In genomic region chr5:172274951-172275753, GRCh38 we compare ENCODE assay signal across 9 cellular contexts. TPM values are rescaled to one million over a fixed set of nuclear protein-coding genes. Genes with fewer than 3 reads are reported as not detected.
A peak's percentile ranks its signal among the peaks of the same experiment; 100 is the strongest.
DNase-seq lines count a peak whose midpoint lies in the region; ATAC-seq, FAIRE-seq and TF ChIP-seq lines count a peak whose summit lies in the region.
"Had no signal": no experiment of that assay in that cellular context is flagged by ENCODE, and none has a peak within 500 bp of the region (broad histone marks: within the 10 kb centered on the region; RNA-seq: fewer than 3 reads in every experiment).

No MANE protein-coding gene starts in this region.

- TF ChIP-seq RAD21 in K562 (CRISPR knock-in tag; conservative IDR thresholded peaks at IDR 0.05 in 1 of 2, IDR thresholded peaks at IDR 0.05 in 1 of 2): no peak

- no peak overlapping the region for H3K4me3 ChIP-seq in K562
- no peak overlapping the region for H3K4me3 ChIP-seq in spleen

- H3K9me1 ChIP-seq in K562 (ENCODE audit: control insufficient read depth, insufficient read depth, low read length): no peaks in the 10 kb centered on the region

- POLR2A ChIA-PET in K562 (lab: Yijun Ruan, JAX): interaction anchor here (1.7 kb wide), 1 partner anchor 9 kb away, joined by 6 read pairs; no protein-coding TSS in a partner anchor

- H3K27ac Mint-ChIP-seq in T-helper 2 cell treated with Interferon-gamma antibody and Interleukin-4, amounts not matched to agents 5 μg/mL and 100 μg/mL, for 36 hours: no peak overlapping the region
- H3K27ac Mint-ChIP-seq: T-helper 1 cell treated with Interleukin-12 subunit alpha and Interleukin-12 subunit beta and Interleukin-4 antibody, amounts not matched to agents 30 μg/mL and 1 μg/mL, for 36 hours had no signal

- H2AFZ ChIP-seq in K562 (ENCODE audit: low read depth, low read length): no peak overlapping the region

- no peak for TF ChIP-seq EP300 in K562 (IDR thresholded peaks at IDR 0.05; ENCODE audit: low read length)

- H3K27me3 Mint-ChIP-seq in T-helper 2 cell treated with Interferon-gamma antibody and Interleukin-4, amounts not matched to agents 5 μg/mL and 100 μg/mL, for 36 hours (ENCODE audit: low read depth): no peaks in the 10 kb centered on the region

- no peaks in the 10 kb centered on the region for H4K20me1 ChIP-seq in K562 (replicated peaks; ENCODE audit: control insufficient read depth, insufficient read depth, low read length)

- no peaks in the 10 kb centered on the region for H3K9me3 Mint-ChIP-seq in T-helper 2 cell treated with Interferon-gamma antibody and Interleukin-4, amounts not matched to agents 5 μg/mL and 100 μg/mL, for 36 hours
- H3K9me3 Mint-ChIP-seq: T-helper 1 cell treated with Interleukin-12 subunit alpha and Interleukin-12 subunit beta and Interleukin-4 antibody, amounts not matched to agents 30 μg/mL and 1 μg/mL, for 36 hours had no signal

- no peak overlapping the region for H3K27ac ChIP-seq in K562 (ENCODE audit: extremely low read depth, low read depth, low read length)
- no peak overlapping the region for H3K27ac ChIP-seq in spleen

- H3K79me2 ChIP-seq in K562 (ENCODE audit: control insufficient read depth, insufficient read depth, low read length): no peaks in the 10 kb centered on the region

- H3K36me3 ChIP-seq in K562 (ENCODE audit: control insufficient read depth, insufficient read depth, low read length) (no peaks in the 10 kb centered on the region), spleen (no peaks in the 10 kb centered on the region)

- no peak for TF ChIP-seq POLR2A in K562 (conservative IDR thresholded peaks at IDR 0.05)
- TF ChIP-seq POLR2A in spleen (IDR thresholded peaks at IDR 0.05): no peak

- FAIRE-seq in K562 (lab: Jason Lieb, UNC): no peak

- WGBS in K562 (ENCODE audit: insufficient coverage, low coverage, missing lambda C conversion rate): 1% methylated on average over 14 of the region's 14 CpGs
- 40 to 65% (median 52%) methylated on average over 14 of the region's 14 CpGs for WGBS in spleen, 5 donors

- ATAC-seq in GM18858 (IDR thresholded peaks at IDR 0.05; ENCODE audit: unreplicated experiment): peak; percentile 53
- no peak for ATAC-seq in K562
- no peak for ATAC-seq in HG03039 (IDR thresholded peaks at IDR 0.05; ENCODE audit: unreplicated experiment)

- H3K9ac ChIP-seq in K562 (ENCODE audit: insufficient read depth in 1 of 2, low read depth in 2 of 2, low read length in 2 of 2): no peak overlapping the region

- peaks cover 12% of the 10 kb centered on the region for H3K4me1 Mint-ChIP-seq in T-helper 2 cell treated with Interferon-gamma antibody and Interleukin-4, amounts not matched to agents 5 μg/mL and 100 μg/mL, for 36 hours (ENCODE audit: low read depth)

- DNase-seq in T-helper 2 cell treated with Interferon-gamma antibody and Interleukin-4, amounts not matched to agents 5 μg/mL and 100 μg/mL, for 36 hours (ENCODE audit: low spot score): peak; percentile 64
- DNase-seq in K562 (ENCODE audit: extremely low read depth in 1 of 4, low spot score in 3 of 4) (no peak), mucosa of gallbladder (ENCODE audit: low spot score) (no peak), NCI-H446 (lab: John Stamatoyannopoulos, UW) (no peak), spleen (no peak)
- peak; percentile 41 to 49 for DNase-seq in stimulated activated CD4-positive, alpha-beta T cell treated with anti-CD3 and anti-CD28 coated beads, Interleukin-1b, Interleukin-23, amount 100 ng/mL, for 4 hours (ENCODE audit: low read depth in 2 of 2)

- H3K4me2 ChIP-seq in K562 (ENCODE audit: insufficient read depth, low read length): no peak overlapping the region

- TF ChIP-seq CTCF in K562 (IDR thresholded peaks at IDR 0.05 in 2 of 3, conservative IDR thresholded peaks at IDR 0.05 in 1 of 3; ENCODE audit: insufficient read depth in 2 of 3, low read depth in 1 of 3, low read length in 3 of 3): no peak
- TF ChIP-seq CTCF in spleen (IDR thresholded peaks at IDR 0.05 in 8 of 11, conservative IDR thresholded peaks at IDR 0.05 in 3 of 11): no peak

- intact Hi-C loops in K562 (cut with micrococcal nuclease) (no loop called here), spleen (cut with DNase I; ENCODE audit: low total_unique reads) (no loop called here)

- CTCF ChIA-PET in K562 (lab: Yijun Ruan, JAX; ENCODE audit: low intra/inter-chr PET ratio): interaction anchor here (0.6 kb wide), 1 partner anchor 633 kb away, joined by 3 read pairs; no protein-coding TSS in a partner anchor

- no peaks in the 10 kb centered on the region for H3K9me3 ChIP-seq in K562 (replicated peaks; ENCODE audit: control insufficient read depth, insufficient read depth, low read depth, low read length)
- H3K9me3 ChIP-seq in spleen: no peaks in the 10 kb centered on the region

- peaks cover 18 to 38% of the 10 kb centered on the region in 2 experiments for H3K27me3 ChIP-seq in K562 (ENCODE audit: control insufficient read depth in 2 of 2, insufficient read depth in 2 of 2, low read length in 2 of 2)
- no peaks in the 10 kb centered on the region for H3K27me3 ChIP-seq in spleen (replicated peaks in 1 of 7)

- peaks cover 10% of the 10 kb centered on the region for H3K36me3 Mint-ChIP-seq in T-helper 2 cell treated with Interferon-gamma antibody and Interleukin-4, amounts not matched to agents 5 μg/mL and 100 μg/mL, for 36 hours (ENCODE audit: low read depth)

- in situ Hi-C loops in K562 (cut with MboI): no loop called here

- no peaks in the 10 kb centered on the region for H3K4me1 ChIP-seq in K562 (replicated peaks in 1 of 2; ENCODE audit: control insufficient read depth in 2 of 2, insufficient read depth in 2 of 2, low read length in 2 of 2)
- H3K4me1 ChIP-seq in spleen: peaks cover 0 to 33% (median 15%) of the 10 kb centered on the region in 6 donors

- H3K4me3 Mint-ChIP-seq in T-helper 2 cell treated with Interferon-gamma antibody and Interleukin-4, amounts not matched to agents 5 μg/mL and 100 μg/mL, for 36 hours: no peak overlapping the region
- H3K4me3 Mint-ChIP-seq: T-helper 1 cell treated with Interleukin-12 subunit alpha and Interleukin-12 subunit beta and Interleukin-4 antibody, amounts not matched to agents 30 μg/mL and 1 μg/mL, for 36 hours had no signal

- BruUV-seq in K562 (replicated peaks; lab: Mats Ljungman, UMichigan): no TSS peak

TF ChIP-seq in K562, 482 proteins besides CTCF, POLR2A, EP300 and RAD21:
- TF ChIP-seq NKRF (IDR thresholded peaks at IDR 0.05; ENCODE audit: borderline replicate concordance) (no peak), NFIC (IDR thresholded peaks at IDR 0.05) (no peak), NFIX (CRISPR knock-in tag; IDR thresholded peaks at IDR 0.05; ENCODE audit: low read depth) (no peak), CBFA2T3 (IDR thresholded peaks at IDR 0.05) (peak; percentile 36; the same call in 1 of the 2 replicates), ZNF146 (CRISPR knock-in tag; IDR thresholded peaks at IDR 0.05; ENCODE audit: unreplicated experiment) (no peak), MAFG (tag; conservative IDR thresholded peaks at IDR 0.05) (no peak), RBM25 (IDR thresholded peaks at IDR 0.05; ENCODE audit: low read depth, low read length, severe bottlenecking) (no peak)

RNA-seq across cellular contexts. Expression of gene UBTD2, which starts 8.4 kb away (rescaled TPM):
- total RNA-seq in K562 (2011; cell fraction: chromatin; rRNA removed; ENCODE audit: low replicate concordance): 0.12 and 0.19 TPM in 2 replicates
- total RNA-seq in K562 (2011; cell fraction: nucleolus; rRNA removed): 0.13 TPM in 1 of 2 replicates, not detected in the other
- total RNA-seq in K562 (2011; cell fraction: nucleoplasm; rRNA removed): 0.15 TPM in 1 of 2 replicates, not detected in the other
- total RNA-seq in K562 (2014; rRNA removed): 0.08 and 0.23 TPM in 2 replicates
- 0.15 and 0.19 TPM in 2 replicates for total RNA-seq in K562 (2014; rRNA removed; fragmentation: Illumina TruSeq; extraction: Trizol)
- 0.07 and 0.08 TPM in 2 replicates for total RNA-seq in K562 (2015; rRNA removed; fragmentation: Illumina TruSeq; extraction: Trizol)
- 0.16 and 0.22 TPM in 2 replicates for total RNA-seq in K562 (2021)
- 0.23 and 0.46 TPM in 2 replicates for polyA plus RNA-seq in K562 (2011; rRNA removed)
- polyA plus RNA-seq in K562 (2011; cell fraction: cytosol; rRNA removed): 0.03 and 0.22 TPM in 2 replicates
- 0.04 and 0.11 TPM in 2 replicates for polyA plus RNA-seq in K562 (2011; cell fraction: nucleus; rRNA removed)
- polyA plus RNA-seq in K562 (2012): 0.10 and 0.17 TPM in 2 replicates
- polyA plus RNA-seq in K562 (2014; fragmentation: Illumina TruSeq; extraction: Trizol): 0.12 and 0.18 TPM in 2 replicates
- polyA plus RNA-seq in K562 (2014; fragmentation: Nextera tagmentation; extraction: Ambion mirVana): under 1 TPM in 1 of 2 experiments, not detected in 1; 0.01 TPM
- 0.03 and 0.18 TPM in 2 replicates for polyA plus RNA-seq in K562 (2014; rRNA removed)
- polyA minus RNA-seq in K562 (2011; rRNA and poly(A)+ RNA removed): 0.18 and 0.46 TPM in 2 replicates
- polyA minus RNA-seq in K562 (2011; cell fraction: cytosol; rRNA and poly(A)+ RNA removed): 0.29 and 0.64 TPM in 2 replicates
- polyA minus RNA-seq in K562 (2011; cell fraction: nucleus; rRNA and poly(A)+ RNA removed): 0.13 TPM in 1 of 2 replicates, not detected in the other
- 16.9 TPM for total RNA-seq in mucosa of gallbladder
- 10 to 100 TPM in 3 of 7 donors, 1 to 10 TPM in 4; 7.8 to 13.9 (median 9.8) TPM for total RNA-seq in spleen
- 1 to 10 TPM; 4.9 to 7.4 (median 5.1) TPM for polyA plus RNA-seq in spleen

Comparison
In these comparisons a context has a peak if more than half of its experiments do, and no peak if none do; other contexts are left out.
1. DNase-seq: peak in T-helper 2 cell treated with Interferon-gamma antibody and Interleukin-4, amounts not matched to agents 5 μg/mL and 100 μg/mL, for 36 hours (single experiment) and stimulated activated CD4-positive, alpha-beta T cell treated with anti-CD3 and anti-CD28 coated beads, Interleukin-1b, Interleukin-23, amount 100 ng/mL, for 4 hours (2 of 2); none in K562 (0 of 4), mucosa of gallbladder (single experiment), NCI-H446 (0 of 2) and spleen (single experiment).
2. RNA of gene UBTD2, which starts 8.4 kb away (total RNA-seq): 16.9 TPM in mucosa of gallbladder (single experiment) and 7.8 to 13.9 TPM in spleen; 0.07 to 0.23 TPM in K562; every median in the first group is over 4 times any median in the second.